16 cellular contexts compared by ENCODE assay signal in genomic region chr14:89337912-89338311, GRCh38.
DNase-seq lines count a peak whose midpoint lies in the region; ATAC-seq and TF ChIP-seq lines count a peak whose summit lies in the region.
"Had no signal": no experiment of that assay in that cellular context is flagged by ENCODE, and none has a peak within 500 bp of the region (broad histone marks: within the 10 kb centered on the region; RNA-seq: fewer than 3 reads in every experiment).

No MANE protein-coding gene starts in this region.

- H3K9me2 ChIP-seq in GM23248 (ENCODE audit: insufficient read depth) = no peaks in the 10 kb centered on the region

- H3K27ac Mint-ChIP-seq in naive thymus-derived CD4-positive, alpha-beta T cell = peak overlapping the region in 1 of 9 donors; percentile 37

- no peaks in the 10 kb centered on the region for H3K36me3 ChIP-seq in GM23248 (ENCODE audit: low read depth)
- no peaks in the 10 kb centered on the region for H3K36me3 ChIP-seq in ectodermal cell (ENCODE audit: control insufficient read depth, insufficient read depth, low read length)
- H3K36me3 ChIP-seq in smooth muscle cell (ENCODE audit: low read depth) = no peaks in the 10 kb centered on the region
- no peaks in the 10 kb centered on the region for H3K36me3 ChIP-seq in naive thymus-derived CD4-positive, alpha-beta T cell (ENCODE audit: control insufficient read depth in 2 of 3, insufficient read depth in 3 of 3, low read length in 3 of 3)

- WGBS in GM23248 (ENCODE audit: low coverage in 1 of 2, low lambda C conversion rate in 2 of 2, missing lambda C conversion rate in 2 of 2), 2 experiments = 6 to 15% methylated on average over 3 of the region's 3 CpGs
- WGBS in ectodermal cell, 2 experiments = 77 to 87% methylated on average over 3 of the region's 3 CpGs
- WGBS in smooth muscle cell (ENCODE audit: low lambda C conversion rate) = 53% methylated on average over 3 of the region's 3 CpGs

- intact Hi-C loops in naive thymus-derived CD4-positive, alpha-beta T cell (cut with micrococcal nuclease) = loop anchor here in 1 of 2 donors (10.0 kb wide), 1 partner anchor 577 kb away; no protein-coding TSS in a partner anchor

- in situ Hi-C loops in GM23248 (cut with MboI) = no loop called here

- CTCF ChIA-PET in naive thymus-derived CD4-positive, alpha-beta T cell (lab: Charles Lee) = interaction anchor here (0.7 kb wide), 1 partner anchor 21 kb away, joined by 4 read pairs; no protein-coding TSS in a partner anchor

- H3K9me3 Mint-ChIP-seq in naive thymus-derived CD4-positive, alpha-beta T cell = no peaks in the 10 kb centered on the region

- H3K27ac ChIP-seq in GM23248 (peak overlapping the region; percentile 54), ectodermal cell (ENCODE audit: insufficient read depth, low read depth, low read length, poor library complexity, severe bottlenecking) (peak overlapping the region; percentile 47), smooth muscle cell (ENCODE audit: low read depth) (peak overlapping the region; percentile 31)
- H3K27ac ChIP-seq in naive thymus-derived CD4-positive, alpha-beta T cell (ENCODE audit: low read depth, low read length) = no peak overlapping the region

- no peak for TF ChIP-seq CTCF in smooth muscle cell (IDR thresholded peaks at IDR 0.05; ENCODE audit: borderline replicate concordance, insufficient read depth, poor library complexity, severe bottlenecking)

- H3K27me3 Mint-ChIP-seq in naive thymus-derived CD4-positive, alpha-beta T cell = no peaks in the 10 kb centered on the region
- H3K27me3 Mint-ChIP-seq: stimulated activated naive CD8-positive, alpha-beta T cell treated with anti-CD3 and anti-CD28 coated beads, Interleukin-15, amount 100 ng/mL, for 72 hours had no signal

- DNase-seq in GM23248 = peak; percentile 40
- no peak for DNase-seq in left lobe of liver (ENCODE audit: low spot score)
- DNase-seq in smooth muscle cell (lab: John Stamatoyannopoulos, UW; ENCODE audit: unreplicated experiment) = no peak
- DNase-seq in NCI-H69 (lab: John Stamatoyannopoulos, UW) = no peak
- no peak for DNase-seq in midbrain (lab: John Stamatoyannopoulos, UW)
- DNase-seq in glomerular visceral epithelial cell (ENCODE audit: extremely low spot score) = no peak
- DNase-seq in naive thymus-derived CD4-positive, alpha-beta T cell = no peak
- DNase-seq: activated CD4-positive, alpha-beta T cell treated with anti-CD3 and anti-CD28 coated beads, Interleukin-2, amount 50 U/mL, for 1 hour; activated T-cell treated with anti-CD3 and anti-CD28 coated beads, Interleukin-2, amount 50 U/mL, for 48 hours; amygdala; cortex of kidney; NCI-H2081 treated with DMSO at 0.1 percent for 48 hours; NCI-H82; stimulated activated naive CD8-positive, alpha-beta T cell treated with anti-CD3 and anti-CD28 coated beads, Interleukin-15, amount 100 ng/mL, for 72 hours; T-helper 9 cell had no signal

- H3K4me1 ChIP-seq in GM23248 (ENCODE audit: insufficient read depth) (peaks cover 25% of the 10 kb centered on the region), ectodermal cell (ENCODE audit: control insufficient read depth, insufficient read depth, low read length) (peaks cover 55% of the 10 kb centered on the region), smooth muscle cell (ENCODE audit: low read depth) (peaks cover 54% of the 10 kb centered on the region)
- H3K4me1 ChIP-seq in naive thymus-derived CD4-positive, alpha-beta T cell (ENCODE audit: control insufficient read depth in 2 of 2, insufficient read depth in 2 of 2, low read length in 2 of 2) = peaks cover 0 to 6% of the 10 kb centered on the region in 2 donors

- H3K9me3 ChIP-seq in GM23248 (ENCODE audit: low read depth) = no peaks in the 10 kb centered on the region
- no peaks in the 10 kb centered on the region for H3K9me3 ChIP-seq in ectodermal cell (ENCODE audit: control insufficient read depth, low read length)
- no peaks in the 10 kb centered on the region for H3K9me3 ChIP-seq in smooth muscle cell (replicated peaks; ENCODE audit: low read depth)
- H3K9me3 ChIP-seq in naive thymus-derived CD4-positive, alpha-beta T cell (ENCODE audit: control insufficient read depth in 2 of 3, low read length in 3 of 3) = no peaks in the 10 kb centered on the region

- H3K4me2 ChIP-seq in GM23248 (ENCODE audit: unreplicated experiment) (no peak overlapping the region), smooth muscle cell (peak overlapping the region; percentile 12)

- POLR2A ChIA-PET in naive thymus-derived CD4-positive, alpha-beta T cell (lab: Charles Lee) = no interaction called here

- H3F3A ChIP-seq in GM23248 (ENCODE audit: insufficient read depth) (peaks cover 11% of the 10 kb centered on the region; the same call in 1 of the 2 replicates), smooth muscle cell (ENCODE audit: low read depth) (peaks cover 16% of the 10 kb centered on the region)

- no peak overlapping the region for H3K4me3 Mint-ChIP-seq in naive thymus-derived CD4-positive, alpha-beta T cell
- H3K4me3 Mint-ChIP-seq: stimulated activated naive CD8-positive, alpha-beta T cell treated with anti-CD3 and anti-CD28 coated beads, Interleukin-15, amount 100 ng/mL, for 72 hours had no signal

- H3K27me3 ChIP-seq in GM23248 (replicated peaks; ENCODE audit: insufficient read depth) (no peaks in the 10 kb centered on the region), ectodermal cell (ENCODE audit: control insufficient read depth, insufficient read depth, low read length, poor library complexity, severe bottlenecking) (no peaks in the 10 kb centered on the region), smooth muscle cell (ENCODE audit: low read depth) (no peaks in the 10 kb centered on the region)
- no peaks in the 10 kb centered on the region for H3K27me3 ChIP-seq in naive thymus-derived CD4-positive, alpha-beta T cell (ENCODE audit: control insufficient read depth in 2 of 2, insufficient read depth in 2 of 2, low read length in 2 of 2)

- peak; percentile 53 for ATAC-seq in left lobe of liver
- no peak for ATAC-seq in naive thymus-derived CD4-positive, alpha-beta T cell
- ATAC-seq: stimulated activated naive CD8-positive, alpha-beta T cell treated with anti-CD3 and anti-CD28 coated beads, Interleukin-15, amount 100 ng/mL, for 72 hours had no signal

- peaks cover 0 to 34% (median 15%) of the 10 kb centered on the region in 5 donors for H3K36me3 Mint-ChIP-seq in naive thymus-derived CD4-positive, alpha-beta T cell

- H4K20me1 ChIP-seq in GM23248 (ENCODE audit: insufficient read depth) (no peaks in the 10 kb centered on the region), smooth muscle cell (ENCODE audit: low read depth) (peaks cover 3% of the 10 kb centered on the region)

- H3K79me2 ChIP-seq in GM23248 (ENCODE audit: insufficient read depth) (0 out of 2 replicates have a peak, but pooled peaks cover 3% of the 10 kb centered on the region), smooth muscle cell (ENCODE audit: low read depth) (peaks cover 7% of the 10 kb centered on the region)

- no peak overlapping the region for H3K9ac ChIP-seq in GM23248
- no peak overlapping the region for H3K9ac ChIP-seq in smooth muscle cell (ENCODE audit: low read depth)

- peaks cover 16 to 62% (median 51%) of the 10 kb centered on the region in 7 donors for H3K4me1 Mint-ChIP-seq in naive thymus-derived CD4-positive, alpha-beta T cell

- H2AFZ ChIP-seq in GM23248 (no peak overlapping the region), smooth muscle cell (ENCODE audit: low read depth) (no peak overlapping the region)

- H3K4me3 ChIP-seq in GM23248 = no peak overlapping the region
- H3K4me3 ChIP-seq in ectodermal cell (ENCODE audit: insufficient read depth, low read depth, low read length) = no peak overlapping the region
- no peak overlapping the region for H3K4me3 ChIP-seq in smooth muscle cell
- no peak overlapping the region for H3K4me3 ChIP-seq in naive thymus-derived CD4-positive, alpha-beta T cell (ENCODE audit: low read length)
